27 cellular contexts compared by ENCODE assay signal in the genomic region with DNA sequence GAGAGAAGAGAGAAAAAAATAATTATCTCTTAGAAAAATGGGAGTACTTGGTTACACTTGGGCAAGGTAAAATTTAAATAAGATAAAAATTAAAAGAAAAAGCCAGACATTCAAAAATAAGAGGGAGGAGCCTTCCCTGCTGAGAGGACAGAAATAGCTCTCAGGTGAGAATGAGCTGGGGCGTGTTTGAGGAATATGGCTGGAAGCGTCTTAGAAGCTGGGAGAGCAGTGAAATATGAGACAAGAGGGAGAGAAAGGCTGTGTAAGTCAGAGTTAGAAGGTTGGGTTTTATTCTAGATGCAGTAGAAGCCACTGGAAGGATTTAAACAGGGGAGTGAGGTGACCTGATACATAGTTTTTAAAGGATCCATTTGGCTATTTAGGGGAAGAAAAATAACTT.
DNase-seq lines count a peak whose midpoint lies in the region; ATAC-seq, FAIRE-seq and TF ChIP-seq lines count a peak whose summit lies in the region.
"Had no signal": no experiment of that assay in that cellular context is flagged by ENCODE, and none has a peak within 500 bp of the region (broad histone marks: within the 10 kb centered on the region; RNA-seq: fewer than 3 reads in every experiment).

No MANE protein-coding gene starts in this region.

- dilution Hi-C loops in keratinocyte (cut with MboI; ENCODE audit: extremely low pct_ligation_motif_present, low sequenced_read_pairs), result no loop called here

- H3K36me3 ChIP-seq in HUES6 (ENCODE audit: control insufficient read depth, insufficient read depth, low read length), result no peaks in the 10 kb centered on the region
- H3K36me3 ChIP-seq in RWPE2 (ENCODE audit: low read depth), result peaks cover 12% of the 10 kb centered on the region
- peaks cover 0 to 3% of the 10 kb centered on the region in 2 experiments for H3K36me3 ChIP-seq in keratinocyte (ENCODE audit: control insufficient read depth in 2 of 2, extremely low read depth in 1 of 2, insufficient read depth in 2 of 2, low read length in 2 of 2)
- H3K36me3 ChIP-seq: tibial nerve had no signal

- DNase-seq in DMS53 (lab: John Stamatoyannopoulos, UW) (peak; percentile 13), DMS53 treated with DMSO at 0.1 percent for 48 hours (lab: John Stamatoyannopoulos, UW; ENCODE audit: unreplicated experiment) (no peak), RWPE2 (ENCODE audit: low spot score) (no peak), keratinocyte (ENCODE audit: low read depth, low spot score) (no peak), NCI-H1694 (lab: John Stamatoyannopoulos, UW) (no peak), GM20000 (ENCODE audit: low spot score) (no peak)
- DNase-seq: 8988T; activated CD4-positive, alpha-beta T cell treated with anti-CD3 and anti-CD28 coated beads for 4 hours; activated naive CD8-positive, alpha-beta T cell treated with anti-CD3 and anti-CD28 coated beads for 36 hours; AML-193; CD8-positive, alpha-beta T cell; effector CD8-positive, alpha-beta T cell; Karpas-422; naive thymus-derived CD8-positive, alpha-beta T cell; NCI-H82; PC-3; right cardiac atrium; stimulated activated CD4-positive, alpha-beta T cell treated with anti-CD3 and anti-CD28 coated beads, Interleukin-12 subunit alpha, Interleukin-12 subunit beta, amount 100 ng/mL, for 4 hours; stomach had no signal

- peaks cover 3% of the 10 kb centered on the region for H3K9me1 ChIP-seq in keratinocyte (ENCODE audit: control insufficient read depth, extremely low read depth, insufficient read depth, low read length)

- no peak overlapping the region for H2AFZ ChIP-seq in keratinocyte (ENCODE audit: control insufficient read depth, low read length)

- H3K9ac ChIP-seq in HUES6 (ENCODE audit: low read length) (no peak overlapping the region), keratinocyte (ENCODE audit: control insufficient read depth, extremely low read depth, insufficient read depth, low read length) (no peak overlapping the region)

- H3K4me1 ChIP-seq in HUES6 (ENCODE audit: control insufficient read depth, insufficient read depth, low read length) (peaks cover 29% of the 10 kb centered on the region), RWPE2 (ENCODE audit: insufficient read depth, poor library complexity, severe bottlenecking) (peaks cover 8% of the 10 kb centered on the region), keratinocyte (ENCODE audit: control insufficient read depth, extremely low read depth, insufficient read depth, low read length) (peaks cover 3% of the 10 kb centered on the region)
- H3K4me1 ChIP-seq: stomach, tibial nerve had no signal

- FAIRE-seq in keratinocyte (lab: Jason Lieb, UNC), result peak; percentile 20
- FAIRE-seq: frontal cortex, GM12878, TTC549 had no signal

- H3K9me3 ChIP-seq in HUES6 (ENCODE audit: control insufficient read depth, insufficient read depth, low read depth, low read length) (no peaks in the 10 kb centered on the region), RWPE2 (ENCODE audit: severe bottlenecking) (no peaks in the 10 kb centered on the region), keratinocyte (ENCODE audit: control insufficient read depth, low read depth, low read length) (no peaks in the 10 kb centered on the region)
- H3K9me3 ChIP-seq: stomach, tibial nerve had no signal

- TF ChIP-seq CTCF in RWPE2 (IDR thresholded peaks at IDR 0.05; ENCODE audit: poor library complexity, severe bottlenecking) (no peak), keratinocyte (optimal IDR thresholded peaks at IDR 0.05 in 1 of 3, IDR thresholded peaks at IDR 0.05 in 1 of 3, conservative IDR thresholded peaks at IDR 0.05 in 1 of 3; ENCODE audit: extremely low read depth in 1 of 3, insufficient read depth in 2 of 3, low read length in 3 of 3) (no peak), GM20000 (IDR thresholded peaks at IDR 0.05; ENCODE audit: extremely low read depth, missing control alignments) (no peak)

- no peaks in the 10 kb centered on the region for H4K20me1 ChIP-seq in keratinocyte (ENCODE audit: control insufficient read depth, extremely low read depth, insufficient read depth, low read length)

- H3K4me2 ChIP-seq in keratinocyte (ENCODE audit: control insufficient read depth, extremely low read depth, insufficient read depth, low read depth, low read length), result no peak overlapping the region

- no peak overlapping the region for H3K4me3 ChIP-seq in HUES6 (ENCODE audit: low read depth, low read length)
- H3K4me3 ChIP-seq in RWPE2 (ENCODE audit: severe bottlenecking), result no peak overlapping the region
- no peak overlapping the region for H3K4me3 ChIP-seq in keratinocyte (ENCODE audit: control insufficient read depth in 2 of 3, extremely low read depth in 1 of 3, insufficient read depth in 2 of 3, low read depth in 1 of 3, low read length in 3 of 3)
- H3K4me3 ChIP-seq: GM12878, stomach, tibial nerve had no signal

- no peaks in the 10 kb centered on the region for H3K27me3 ChIP-seq in HUES6 (ENCODE audit: control insufficient read depth, insufficient read depth, low read length)
- H3K27me3 ChIP-seq in RWPE2 (ENCODE audit: insufficient read depth, poor library complexity, severe bottlenecking), result no peaks in the 10 kb centered on the region
- no peaks in the 10 kb centered on the region for H3K27me3 ChIP-seq in keratinocyte (ENCODE audit: control insufficient read depth, extremely low read depth, insufficient read depth, low read length)
- H3K27me3 ChIP-seq: stomach, tibial nerve had no signal

- peak overlapping the region; percentile 43; the same call in 1 of the 2 replicates for H3K27ac ChIP-seq in HUES6 (ENCODE audit: low read depth, low read length)
- no peak overlapping the region for H3K27ac ChIP-seq in RWPE2 (ENCODE audit: poor library complexity, severe bottlenecking)
- no peak overlapping the region for H3K27ac ChIP-seq in keratinocyte (ENCODE audit: control insufficient read depth, insufficient read depth, low read length)
- H3K27ac ChIP-seq: stomach, tibial nerve had no signal

- no peaks in the 10 kb centered on the region for H3K79me2 ChIP-seq in keratinocyte (ENCODE audit: control insufficient read depth, insufficient read depth, low read length)

- ATAC-seq in RWPE2 (ENCODE audit: low read depth) (peak; percentile 64), GM21367 (IDR thresholded peaks at IDR 0.05; ENCODE audit: unreplicated experiment) (no peak)
- ATAC-seq: activated T-helper 17 cell treated with anti-CD3 and anti-CD28 coated beads, Interleukin-2, amount 50 U/mL, for 72 hours; CD8-positive, alpha-beta T cell; esophagus mucosa; GM12878; naive thymus-derived CD8-positive, alpha-beta T cell; PC-3 had no signal
